Comparison of ENCODE assay signal across 1 cellular context in the genomic region with DNA sequence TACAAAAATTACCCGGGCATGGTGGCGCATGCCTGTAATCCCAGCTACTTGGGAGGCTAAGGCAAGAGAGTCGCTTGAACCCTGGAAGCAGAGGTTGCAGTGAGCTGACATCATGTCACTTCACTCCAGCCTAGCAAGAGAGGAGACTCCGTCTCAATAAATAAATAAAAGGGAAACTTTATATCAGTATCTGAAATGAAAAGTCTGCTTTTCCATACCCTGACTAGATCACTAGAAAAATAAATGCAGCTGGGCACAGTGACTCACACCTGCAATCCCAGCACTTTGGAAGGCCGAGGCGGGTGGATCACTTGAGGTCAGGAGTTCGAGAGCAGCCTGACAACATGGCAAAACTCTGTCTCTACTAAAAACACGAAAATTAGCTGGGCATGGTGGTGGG. TPM values are rescaled to one million over a fixed set of nuclear protein-coding genes. Genes with fewer than 3 reads are reported as not detected.
"Had no signal": no experiment of that assay in that cellular context is flagged by ENCODE, and none has a peak within 500 bp of the region (broad histone marks: within the 10 kb centered on the region; RNA-seq: fewer than 3 reads in every experiment).

No MANE protein-coding gene starts in this region.

RNA-seq across cellular contexts. Expression of gene XYLT1, which starts 36.8 kb away (rescaled TPM):
- total RNA-seq: G401 had no signal
